In the genomic region with DNA sequence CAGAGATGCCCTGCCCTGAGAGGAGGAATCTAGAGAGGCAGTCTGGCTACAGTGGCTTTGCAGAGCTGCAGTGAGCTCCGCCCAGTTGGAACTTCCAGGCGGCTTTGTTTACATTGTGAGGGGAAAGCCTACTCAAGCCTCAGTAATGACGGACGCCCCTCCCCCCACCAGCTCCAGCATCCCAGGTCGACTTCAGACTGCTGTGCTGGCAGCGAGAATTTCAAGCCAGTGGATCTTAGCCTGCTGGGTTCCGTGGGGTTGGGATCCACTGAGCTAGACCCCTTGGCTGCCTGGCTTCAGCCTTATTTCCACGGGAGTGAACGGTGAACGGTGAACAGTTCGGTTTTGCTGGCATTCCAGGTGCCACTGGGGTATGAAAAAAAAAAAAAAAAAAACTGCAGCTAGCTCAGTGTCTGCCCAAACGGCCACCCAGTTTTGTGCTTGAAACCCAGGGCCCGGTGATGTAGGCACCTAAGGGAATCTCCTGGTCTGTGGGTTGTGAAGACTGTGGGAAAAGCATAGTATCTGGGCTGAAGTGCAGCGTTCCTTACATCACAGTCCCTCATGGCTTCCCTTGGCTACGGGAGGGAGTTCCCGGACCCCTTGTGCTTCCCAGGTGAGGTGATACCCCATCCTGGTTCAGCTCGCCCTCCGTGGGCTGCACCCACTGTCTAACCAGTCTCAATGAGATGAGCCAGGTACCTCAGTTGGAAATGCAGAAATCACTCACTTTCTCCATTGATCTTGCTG, we compare ENCODE assay signal across 8 cellular contexts.
DNase-seq lines count a peak whose midpoint lies in the region; TF ChIP-seq lines count a peak whose summit lies in the region.
"Not testable (repeated sequence)": the region's sequence is repeated elsewhere in the genome, so short reads cannot be mapped to it uniquely, and the experiment has no call there.

No MANE protein-coding gene starts in this region.

- not testable (repeated sequence) for BruUV-seq in Caco-2 (replicated peaks; lab: Mats Ljungman, UMichigan)

- H3K9me3 ChIP-seq in Caco-2; HUES6 (ENCODE audit: control insufficient read depth, insufficient read depth, low read depth, low read length): not testable (repeated sequence)

- not testable (repeated sequence) for H3K36me3 ChIP-seq in Caco-2 (ENCODE audit: control insufficient read depth, insufficient read depth, low read length); HUES6 (ENCODE audit: control insufficient read depth, insufficient read depth, low read length)

- peaks cover 11% of the 10 kb centered on the region for H3K4me1 ChIP-seq in Caco-2
- H3K4me1 ChIP-seq in HUES6 (ENCODE audit: control insufficient read depth, insufficient read depth, low read length), result peaks cover 11% of the 10 kb centered on the region

- H3K9me3 Mint-ChIP-seq in Caco-2 (ENCODE audit: unreplicated experiment), result peaks cover 36% of the 10 kb centered on the region
- H3K9me3 Mint-ChIP-seq in chondrocyte (ENCODE audit: low read depth), result peaks cover 11% of the 10 kb centered on the region
- H3K9me3 Mint-ChIP-seq in glutamatergic neuron (ENCODE audit: unreplicated experiment), result peaks cover 20% of the 10 kb centered on the region

- H3K27me3 Mint-ChIP-seq in Caco-2 (ENCODE audit: insufficient read depth, unreplicated experiment); chondrocyte (ENCODE audit: low read depth); glutamatergic neuron (ENCODE audit: unreplicated experiment): not testable (repeated sequence)

- not testable (repeated sequence) for H3K27me3 ChIP-seq in Caco-2 (replicated peaks; ENCODE audit: control insufficient read depth, insufficient read depth, low read length); HUES6 (ENCODE audit: control insufficient read depth, insufficient read depth, low read length)

- not testable (repeated sequence) for H3K27ac ChIP-seq in HUES6 (ENCODE audit: low read depth, low read length)

- H3K4me3 ChIP-seq in Caco-2 (ENCODE audit: low read depth, low read length), result peak overlapping the region; percentile 24
- peak overlapping the region; percentile 34 for H3K4me3 ChIP-seq in HUES6 (ENCODE audit: low read depth, low read length)
- not testable (repeated sequence) for H3K4me3 ChIP-seq in skeletal muscle cell (ENCODE audit: low read depth, low read length)

- peak overlapping the region; percentile 14 for H3K9ac ChIP-seq in HUES6 (ENCODE audit: low read length)

- intact Hi-C loops in Caco-2 (cut with micrococcal nuclease; ENCODE audit: unreplicated experiment), result loop anchor here (2.0 kb wide), 1 partner anchor 106 kb away; the partner anchor contains the start of gene EEPD1

- POLR2A ChIA-PET in Caco-2 (lab: Charles Lee), result interaction anchor here (0.6 kb wide), 1 partner anchor 27 kb away, joined by 3 read pairs; no protein-coding TSS in a partner anchor

- not testable (repeated sequence) for H3K36me3 Mint-ChIP-seq in Caco-2 (ENCODE audit: insufficient read depth, unreplicated experiment); chondrocyte (ENCODE audit: low read depth)
- H3K36me3 Mint-ChIP-seq in glutamatergic neuron (ENCODE audit: unreplicated experiment), result peaks cover 26% of the 10 kb centered on the region

- TF ChIP-seq CTCF in Caco-2 (IDR thresholded peaks at IDR 0.05; ENCODE audit: insufficient read depth in 1 of 2, low read depth in 1 of 2, low read length in 1 of 2, severe bottlenecking in 1 of 2, unreplicated experiment in 1 of 2); chondrocyte (IDR thresholded peaks at IDR 0.05); glutamatergic neuron (IDR thresholded peaks at IDR 0.05; ENCODE audit: partially characterized antibody, unreplicated experiment): not testable (repeated sequence)

- DNase-seq in Caco-2 (peak; percentile 85 to 90), NCI-H2196 (lab: John Stamatoyannopoulos, UW; ENCODE audit: unreplicated experiment) (peak; percentile 72), SHP77 treated with DMSO at 0.1 percent for 48 hours (lab: John Stamatoyannopoulos, UW) (peak; percentile 73), glutamatergic neuron (peak; percentile 85), lung microvascular endothelial cell (ENCODE audit: low read depth in 2 of 2) (peak; percentile 27 to 88), skeletal muscle cell (ENCODE audit: low read depth) (peak; percentile 58)
- DNase-seq in chondrocyte (ENCODE audit: low spot score), result not testable (repeated sequence)

- H3K4me1 Mint-ChIP-seq in Caco-2 (ENCODE audit: low read depth, unreplicated experiment) (peaks cover 21% of the 10 kb centered on the region), chondrocyte (ENCODE audit: low read depth) (peaks cover 25% of the 10 kb centered on the region), glutamatergic neuron (ENCODE audit: low read depth, unreplicated experiment) (peaks cover 25% of the 10 kb centered on the region)

- peak overlapping the region; percentile 69 for H3K4me3 Mint-ChIP-seq in Caco-2 (ENCODE audit: unreplicated experiment)
- peak overlapping the region; percentile 55 for H3K4me3 Mint-ChIP-seq in chondrocyte (ENCODE audit: unreplicated experiment)
- peak overlapping the region; percentile 83 for H3K4me3 Mint-ChIP-seq in glutamatergic neuron (ENCODE audit: unreplicated experiment)

- H3K27ac Mint-ChIP-seq in Caco-2 (ENCODE audit: unreplicated experiment) (peak overlapping the region; percentile 63), chondrocyte (ENCODE audit: unreplicated experiment) (peak overlapping the region; percentile 68), glutamatergic neuron (ENCODE audit: unreplicated experiment) (peak overlapping the region; percentile 97)

- CTCF ChIA-PET in Caco-2 (lab: Charles Lee), result interaction anchor here (0.7 to 1.1 kb wide), 6 partner anchors 14 to 283 kb away, joined by 3 to 5 read pairs (median 4); no protein-coding TSS in a partner anchor
